In genomic region chr1:147598631-147599361, GRCh38 we compare ENCODE assay signal across 1 cellular context.
TF ChIP-seq lines count a peak whose summit lies in the region.

No MANE protein-coding gene starts in this region.

TF ChIP-seq in HepG2, 621 proteins besides CTCF, POLR2A, EP300 and RAD21 (continued from another document and continues in another):
- TF ChIP-seq, protein P1, sequence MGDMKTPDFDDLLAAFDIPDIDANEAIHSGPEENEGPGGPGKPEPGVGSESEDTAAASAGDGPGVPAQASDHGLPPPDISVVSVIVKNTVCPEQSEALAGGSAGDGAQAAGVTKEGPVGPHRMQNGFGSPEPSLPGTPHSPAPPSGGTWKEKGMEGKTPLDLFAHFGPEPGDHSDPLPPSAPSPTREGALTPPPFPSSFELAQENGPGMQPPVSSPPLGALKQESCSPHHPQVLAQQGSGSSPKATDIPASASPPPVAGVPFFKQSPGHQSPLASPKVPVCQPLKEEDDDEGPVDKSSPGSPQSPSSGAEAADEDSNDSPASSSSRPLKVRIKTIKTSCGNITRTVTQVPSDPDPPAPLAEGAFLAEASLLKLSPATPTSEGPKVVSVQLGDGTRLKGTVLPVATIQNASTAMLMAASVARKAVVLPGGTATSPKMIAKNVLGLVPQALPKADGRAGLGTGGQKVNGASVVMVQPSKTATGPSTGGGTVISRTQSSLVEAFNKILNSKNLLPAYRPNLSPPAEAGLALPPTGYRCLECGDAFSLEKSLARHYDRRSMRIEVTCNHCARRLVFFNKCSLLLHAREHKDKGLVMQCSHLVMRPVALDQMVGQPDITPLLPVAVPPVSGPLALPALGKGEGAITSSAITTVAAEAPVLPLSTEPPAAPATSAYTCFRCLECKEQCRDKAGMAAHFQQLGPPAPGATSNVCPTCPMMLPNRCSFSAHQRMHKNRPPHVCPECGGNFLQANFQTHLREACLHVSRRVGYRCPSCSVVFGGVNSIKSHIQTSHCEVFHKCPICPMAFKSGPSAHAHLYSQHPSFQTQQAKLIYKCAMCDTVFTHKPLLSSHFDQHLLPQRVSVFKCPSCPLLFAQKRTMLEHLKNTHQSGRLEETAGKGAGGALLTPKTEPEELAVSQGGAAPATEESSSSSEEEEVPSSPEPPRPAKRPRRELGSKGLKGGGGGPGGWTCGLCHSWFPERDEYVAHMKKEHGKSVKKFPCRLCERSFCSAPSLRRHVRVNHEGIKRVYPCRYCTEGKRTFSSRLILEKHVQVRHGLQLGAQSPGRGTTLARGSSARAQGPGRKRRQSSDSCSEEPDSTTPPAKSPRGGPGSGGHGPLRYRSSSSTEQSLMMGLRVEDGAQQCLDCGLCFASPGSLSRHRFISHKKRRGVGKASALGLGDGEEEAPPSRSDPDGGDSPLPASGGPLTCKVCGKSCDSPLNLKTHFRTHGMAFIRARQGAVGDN (CRISPR knock-in tag; IDR thresholded peaks at IDR 0.05), result peak; percentile 67
- TF ChIP-seq SAP130 (CRISPR knock-in tag; IDR thresholded peaks at IDR 0.05; ENCODE audit: low read depth) (no peak; the same call in 1 of the 2 replicates), DR1 (CRISPR knock-in tag; IDR thresholded peaks at IDR 0.05) (no peak), SALL1 (CRISPR knock-in tag; IDR thresholded peaks at IDR 0.05) (peak; percentile 50; the same call in 1 of the 2 replicates), ZFY (CRISPR knock-in tag; IDR thresholded peaks at IDR 0.05) (peak; percentile 42; the same call in 1 of the 2 replicates), ZKSCAN5 (CRISPR knock-in tag; IDR thresholded peaks at IDR 0.05) (no peak), ZFP36L2 (CRISPR knock-in tag; IDR thresholded peaks at IDR 0.05) (no peak), SIN3A (IDR thresholded peaks at IDR 0.05; ENCODE audit: borderline replicate concordance, low read depth, low read length) (0 out of 2 replicates have a peak, but pooled peaks have one; percentile 7), ZSCAN29 (CRISPR knock-in tag; conservative IDR thresholded peaks at IDR 0.05) (0 out of 2 replicates have a peak, but pooled peaks have one; percentile 25), SRSF1 (optimal IDR thresholded peaks at IDR 0.05; ENCODE audit: low read depth, low read length) (no peak), THAP9 (CRISPR knock-in tag; IDR thresholded peaks at IDR 0.05; ENCODE audit: borderline replicate concordance) (0 out of 2 replicates have a peak, but pooled peaks have one; percentile 17), ZNF256 (CRISPR knock-in tag; conservative IDR thresholded peaks at IDR 0.05) (no peak), ZNF546 (CRISPR knock-in tag; conservative IDR thresholded peaks at IDR 0.05) (no peak; the same call in 1 of the 2 replicates), ZBTB2 (CRISPR knock-in tag; IDR thresholded peaks at IDR 0.05; ENCODE audit: low read depth) (no peak), ZNF75D (CRISPR knock-in tag; IDR thresholded peaks at IDR 0.05; ENCODE audit: borderline replicate concordance) (no peak), DBP (CRISPR knock-in tag; IDR thresholded peaks at IDR 0.05; ENCODE audit: not compliant biosample characterization) (no peak), HMG20A (CRISPR knock-in tag; IDR thresholded peaks at IDR 0.05; ENCODE audit: borderline replicate concordance) (no peak), ETV5 (CRISPR knock-in tag; IDR thresholded peaks at IDR 0.05; ENCODE audit: borderline replicate concordance) (peak; percentile 68), TFDP1 (CRISPR knock-in tag; IDR thresholded peaks at IDR 0.05; ENCODE audit: borderline replicate concordance) (no peak), HBP1 (CRISPR knock-in tag; IDR thresholded peaks at IDR 0.05; ENCODE audit: low read depth) (0 out of 2 replicates have a peak, but pooled peaks have one; percentile 36), HIVEP1 (CRISPR knock-in tag; IDR thresholded peaks at IDR 0.05) (peak; percentile 24; the same call in 1 of the 2 replicates), ZHX2 (IDR thresholded peaks at IDR 0.05; ENCODE audit: low read depth) (0 out of 2 replicates have a peak, but pooled peaks have one; percentile 23), ZHX2 (CRISPR knock-in tag; IDR thresholded peaks at IDR 0.05; ENCODE audit: borderline replicate concordance) (no peak)
- TF ChIP-seq, protein P2, sequence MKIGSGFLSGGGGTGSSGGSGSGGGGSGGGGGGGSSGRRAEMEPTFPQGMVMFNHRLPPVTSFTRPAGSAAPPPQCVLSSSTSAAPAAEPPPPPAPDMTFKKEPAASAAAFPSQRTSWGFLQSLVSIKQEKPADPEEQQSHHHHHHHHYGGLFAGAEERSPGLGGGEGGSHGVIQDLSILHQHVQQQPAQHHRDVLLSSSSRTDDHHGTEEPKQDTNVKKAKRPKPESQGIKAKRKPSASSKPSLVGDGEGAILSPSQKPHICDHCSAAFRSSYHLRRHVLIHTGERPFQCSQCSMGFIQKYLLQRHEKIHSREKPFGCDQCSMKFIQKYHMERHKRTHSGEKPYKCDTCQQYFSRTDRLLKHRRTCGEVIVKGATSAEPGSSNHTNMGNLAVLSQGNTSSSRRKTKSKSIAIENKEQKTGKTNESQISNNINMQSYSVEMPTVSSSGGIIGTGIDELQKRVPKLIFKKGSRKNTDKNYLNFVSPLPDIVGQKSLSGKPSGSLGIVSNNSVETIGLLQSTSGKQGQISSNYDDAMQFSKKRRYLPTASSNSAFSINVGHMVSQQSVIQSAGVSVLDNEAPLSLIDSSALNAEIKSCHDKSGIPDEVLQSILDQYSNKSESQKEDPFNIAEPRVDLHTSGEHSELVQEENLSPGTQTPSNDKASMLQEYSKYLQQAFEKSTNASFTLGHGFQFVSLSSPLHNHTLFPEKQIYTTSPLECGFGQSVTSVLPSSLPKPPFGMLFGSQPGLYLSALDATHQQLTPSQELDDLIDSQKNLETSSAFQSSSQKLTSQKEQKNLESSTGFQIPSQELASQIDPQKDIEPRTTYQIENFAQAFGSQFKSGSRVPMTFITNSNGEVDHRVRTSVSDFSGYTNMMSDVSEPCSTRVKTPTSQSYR (CRISPR knock-in tag; IDR thresholded peaks at IDR 0.05; ENCODE audit: borderline replicate concordance), result no peak
- TF ChIP-seq, protein P3, sequence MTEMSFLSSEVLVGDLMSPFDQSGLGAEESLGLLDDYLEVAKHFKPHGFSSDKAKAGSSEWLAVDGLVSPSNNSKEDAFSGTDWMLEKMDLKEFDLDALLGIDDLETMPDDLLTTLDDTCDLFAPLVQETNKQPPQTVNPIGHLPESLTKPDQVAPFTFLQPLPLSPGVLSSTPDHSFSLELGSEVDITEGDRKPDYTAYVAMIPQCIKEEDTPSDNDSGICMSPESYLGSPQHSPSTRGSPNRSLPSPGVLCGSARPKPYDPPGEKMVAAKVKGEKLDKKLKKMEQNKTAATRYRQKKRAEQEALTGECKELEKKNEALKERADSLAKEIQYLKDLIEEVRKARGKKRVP (CRISPR knock-in tag; IDR thresholded peaks at IDR 0.05), result no peak
- TF ChIP-seq, protein P4, sequence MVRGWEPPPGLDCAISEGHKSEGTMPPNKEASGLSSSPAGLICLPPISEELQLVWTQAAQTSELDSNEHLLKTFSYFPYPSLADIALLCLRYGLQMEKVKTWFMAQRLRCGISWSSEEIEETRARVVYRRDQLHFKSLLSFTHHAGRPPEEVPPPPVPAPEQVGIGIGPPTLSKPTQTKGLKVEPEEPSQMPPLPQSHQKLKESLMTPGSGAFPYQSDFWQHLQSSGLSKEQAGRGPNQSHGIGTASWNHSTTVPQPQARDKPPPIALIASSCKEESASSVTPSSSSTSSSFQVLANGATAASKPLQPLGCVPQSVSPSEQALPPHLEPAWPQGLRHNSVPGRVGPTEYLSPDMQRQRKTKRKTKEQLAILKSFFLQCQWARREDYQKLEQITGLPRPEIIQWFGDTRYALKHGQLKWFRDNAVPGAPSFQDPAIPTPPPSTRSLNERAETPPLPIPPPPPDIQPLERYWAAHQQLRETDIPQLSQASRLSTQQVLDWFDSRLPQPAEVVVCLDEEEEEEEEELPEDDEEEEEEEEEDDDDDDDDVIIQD (CRISPR knock-in tag; IDR thresholded peaks at IDR 0.05; ENCODE audit: low read depth), result no peak
- TF ChIP-seq, protein P5, sequence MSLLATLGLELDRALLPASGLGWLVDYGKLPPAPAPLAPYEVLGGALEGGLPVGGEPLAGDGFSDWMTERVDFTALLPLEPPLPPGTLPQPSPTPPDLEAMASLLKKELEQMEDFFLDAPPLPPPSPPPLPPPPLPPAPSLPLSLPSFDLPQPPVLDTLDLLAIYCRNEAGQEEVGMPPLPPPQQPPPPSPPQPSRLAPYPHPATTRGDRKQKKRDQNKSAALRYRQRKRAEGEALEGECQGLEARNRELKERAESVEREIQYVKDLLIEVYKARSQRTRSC (CRISPR knock-in tag; IDR thresholded peaks at IDR 0.05; ENCODE audit: low read depth), result no peak
